In the genomic region with DNA sequence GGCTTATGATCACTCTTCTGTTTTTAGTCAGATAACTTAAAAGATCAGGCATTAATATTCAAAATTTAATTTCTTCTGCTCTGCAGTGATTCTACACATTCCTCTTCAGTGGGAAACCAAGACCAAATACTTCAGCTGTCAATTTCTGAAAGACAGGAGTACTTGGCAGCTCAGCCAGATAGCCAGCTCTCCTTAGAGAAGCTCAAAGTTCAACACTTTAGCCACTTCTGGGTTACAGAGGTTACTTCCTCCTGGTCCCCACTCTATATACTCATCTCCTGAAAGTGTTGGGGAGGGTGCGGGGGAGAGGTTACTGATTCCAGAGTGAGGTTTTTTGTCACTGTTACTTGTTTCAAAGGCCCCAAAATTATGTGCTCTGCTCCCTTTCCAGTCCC, we compare ENCODE assay signal across 8 cellular contexts. TPM values are rescaled to one million over a fixed set of nuclear protein-coding genes. Genes with fewer than 3 reads are reported as not detected.
DNase-seq lines count a peak whose midpoint lies in the region; ATAC-seq and TF ChIP-seq lines count a peak whose summit lies in the region.

No MANE protein-coding gene starts in this region.

- no peaks in the 10 kb centered on the region for H3K4me1 ChIP-seq in gastrocnemius medialis

- ATAC-seq in GM19351 (IDR thresholded peaks at IDR 0.05; ENCODE audit: unreplicated experiment) (peak; percentile 38), HG03354 (IDR thresholded peaks at IDR 0.05; ENCODE audit: poor library complexity, severe bottlenecking, unreplicated experiment) (peak; percentile 37), sciatic nerve (no peak), gastrocnemius medialis (no peak)

- no peak overlapping the region for H3K4me3 ChIP-seq in gastrocnemius medialis

- DNase-seq in AML-193 (lab: John Stamatoyannopoulos, UW) (peak; percentile 10 to 32), sciatic nerve (ENCODE audit: low spot score) (no peak), gastrocnemius medialis (no peak), DMS114 treated with DMSO at 0.1 percent for 48 hours (lab: John Stamatoyannopoulos, UW; ENCODE audit: unreplicated experiment) (no peak)
- DNase-seq in activated CD8-positive, alpha-beta memory T cell treated with anti-CD3 and anti-CD28 coated beads, Interleukin-2, amount 50 U/mL, for 48 hours = peak; percentile 66
- DNase-seq in stimulated activated CD8-positive, alpha-beta memory T cell treated with anti-CD3 and anti-CD28 coated beads, Interleukin-4, amount 100 ng/mL, for 48 hours = peak; percentile 75

- no peak for TF ChIP-seq CTCF in gastrocnemius medialis (IDR thresholded peaks at IDR 0.05 in 4 of 5, conservative IDR thresholded peaks at IDR 0.05 in 1 of 5)

- no peak for TF ChIP-seq POLR2A in gastrocnemius medialis (IDR thresholded peaks at IDR 0.05)

- no peaks in the 10 kb centered on the region for H3K9me3 ChIP-seq in gastrocnemius medialis

- in situ Hi-C loops in gastrocnemius medialis (cut with MboI; ENCODE audit: low sequenced_read_pairs in 4 of 4) = no loop called here

- no peaks in the 10 kb centered on the region for H3K27me3 ChIP-seq in gastrocnemius medialis

- intact Hi-C loops in sciatic nerve (cut with DNase I) (no loop called here), gastrocnemius medialis (cut with DNase I; ENCODE audit: low total_unique reads) (no loop called here)

- H3K36me3 ChIP-seq in gastrocnemius medialis = no peaks in the 10 kb centered on the region

- no peak overlapping the region for H3K27ac ChIP-seq in gastrocnemius medialis

RNA-seq across cellular contexts. Expression of a gene that starts 4.1 kb away (rescaled TPM):
- 22.8 TPM for total RNA-seq in sciatic nerve
- 1 to 10 TPM in 3 of 4 donors, under 1 TPM in 1; 0.19 to 1.9 (median 1.6) TPM for total RNA-seq in gastrocnemius medialis

Comparison
In these comparisons a context has a peak if more than half of its experiments do, and no peak if none do; other contexts are left out.
1. DNase-seq: peak in AML-193 (2 of 2), activated CD8-positive, alpha-beta memory T cell treated with anti-CD3 and anti-CD28 coated beads, Interleukin-2, amount 50 U/mL, for 48 hours (single experiment) and stimulated activated CD8-positive, alpha-beta memory T cell treated with anti-CD3 and anti-CD28 coated beads, Interleukin-4, amount 100 ng/mL, for 48 hours (single experiment); none in sciatic nerve (single experiment), gastrocnemius medialis (0 of 2) and DMS114 treated with DMSO at 0.1 percent for 48 hours (single experiment).
2. ATAC-seq: peak in GM19351 (single experiment) and HG03354 (single experiment); none in sciatic nerve (single experiment) and gastrocnemius medialis (0 of 2).